Comparison of ENCODE assay signal across 26 cellular contexts in the genomic region with DNA sequence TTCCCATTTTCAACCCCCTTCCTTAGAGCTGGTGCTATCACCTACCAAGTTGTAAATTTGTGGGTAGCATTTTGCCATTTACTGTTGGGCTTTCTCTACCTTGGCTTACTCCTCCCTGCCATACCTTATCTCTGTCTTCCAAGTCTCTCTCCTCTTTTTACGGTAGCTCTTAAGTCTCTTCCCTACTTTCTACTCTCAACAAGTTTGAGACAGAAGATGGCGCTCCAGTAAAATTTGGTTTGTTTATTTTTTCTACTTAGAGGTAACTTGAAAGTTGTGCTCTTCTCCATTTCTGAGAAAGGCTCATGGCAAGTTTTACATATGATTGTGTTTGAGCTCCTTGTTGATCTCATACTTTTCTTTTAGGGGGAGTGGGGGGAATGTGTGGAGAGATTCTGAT.
DNase-seq lines count a peak whose midpoint lies in the region; FAIRE-seq and TF ChIP-seq lines count a peak whose summit lies in the region.
"Had no signal": no experiment of that assay in that cellular context is flagged by ENCODE, and none has a peak within 500 bp of the region (broad histone marks: within the 10 kb centered on the region; RNA-seq: fewer than 3 reads in every experiment).

No MANE protein-coding gene starts in this region.

- no peak overlapping the region for H3K9ac ChIP-seq in neural progenitor cell
- H3K9ac ChIP-seq: SK-N-SH had no signal

- no peaks in the 10 kb centered on the region for H3F3A ChIP-seq in neural progenitor cell (ENCODE audit: low read depth)

- no peaks in the 10 kb centered on the region for H3K36me3 ChIP-seq in neural progenitor cell
- H3K36me3 ChIP-seq: Peyer's patch had no signal

- H3K27ac ChIP-seq in neural progenitor cell (no peak overlapping the region), coronary artery (no peak overlapping the region)
- H3K27ac ChIP-seq: HL-60, Peyer's patch had no signal

- peaks cover 2% of the 10 kb centered on the region for H3K36me3 Mint-ChIP-seq in chondrocyte (ENCODE audit: low read depth)
- no peaks in the 10 kb centered on the region for H3K36me3 Mint-ChIP-seq in neural progenitor cell

- in situ Hi-C loops in KBM-7 (cut with MboI; ENCODE audit: low pct_unique_long_range_greater_than_20kb, low sequenced_read_pairs): no loop called here

- H4K20me1 ChIP-seq in neural progenitor cell (ENCODE audit: low read depth): no peaks in the 10 kb centered on the region

- H3K4me1 Mint-ChIP-seq in chondrocyte (ENCODE audit: low read depth) (peaks cover 10% of the 10 kb centered on the region), neural progenitor cell (no peaks in the 10 kb centered on the region)

- H3K4me3 Mint-ChIP-seq in chondrocyte (ENCODE audit: unreplicated experiment) (no peak overlapping the region), neural progenitor cell (no peak overlapping the region)

- no peak for FAIRE-seq in D721Med (lab: Jason Lieb, UNC)
- FAIRE-seq: GM12892 had no signal

- H3K4me1 ChIP-seq in neural progenitor cell: no peaks in the 10 kb centered on the region
- H3K4me1 ChIP-seq: Peyer's patch had no signal

- H3K27ac Mint-ChIP-seq in chondrocyte (ENCODE audit: unreplicated experiment): no peak overlapping the region
- no peak overlapping the region for H3K27ac Mint-ChIP-seq in neural progenitor cell

- no peak overlapping the region for H2AFZ ChIP-seq in neural progenitor cell (replicated peaks)

- no peak overlapping the region for H3K4me2 ChIP-seq in neural progenitor cell
- H3K4me2 ChIP-seq: SK-N-SH had no signal

- TF ChIP-seq CTCF in D721Med (IDR thresholded peaks at IDR 0.05; ENCODE audit: insufficient read depth, missing control alignments) (peak; percentile 10), chondrocyte (IDR thresholded peaks at IDR 0.05) (peak; percentile 9), neural progenitor cell (IDR thresholded peaks at IDR 0.05) (peak; percentile 33), coronary artery (IDR thresholded peaks at IDR 0.05) (no peak)

- no peaks in the 10 kb centered on the region for H3K9me3 ChIP-seq in neural progenitor cell (ENCODE audit: low read depth)
- H3K9me3 ChIP-seq: SK-N-SH had no signal

- peaks cover 10% of the 10 kb centered on the region for H3K9me3 Mint-ChIP-seq in chondrocyte (ENCODE audit: low read depth)
- H3K9me3 Mint-ChIP-seq in neural progenitor cell: no peaks in the 10 kb centered on the region

- H3K27me3 Mint-ChIP-seq in chondrocyte (ENCODE audit: low read depth) (no peaks in the 10 kb centered on the region), neural progenitor cell (ENCODE audit: insufficient read depth, low read depth) (no peaks in the 10 kb centered on the region)

- H3K4me3 ChIP-seq in neural progenitor cell (no peak overlapping the region), coronary artery (no peak overlapping the region)
- H3K4me3 ChIP-seq: Peyer's patch had no signal

- DNase-seq in D721Med (ENCODE audit: insufficient read length, low spot score): no peak
- DNase-seq in KBM-7: peak; percentile 0
- no peak for DNase-seq in chondrocyte (ENCODE audit: low spot score)
- peak; percentile 13 for DNase-seq in neural progenitor cell (ENCODE audit: low spot score)
- no peak for DNase-seq in NCI-H1436 treated with DMSO at 0.1 percent for 48 hours (lab: John Stamatoyannopoulos, UW)
- DNase-seq in coronary artery (ENCODE audit: low spot score): no peak
- DNase-seq in pons (ENCODE audit: low spot score): no peak
- DNase-seq: 8988T, ACHN, Calu3, DMS153, DND-41, GOT3, Kasumi-1, MV-4-11, NCI-H1105, NCI-H146, NCI-H2029, NCI-H2227 treated with DMSO at 0.1 percent for 48 hours, NCI-H69, Peyer's patch, SHP77 treated with DMSO at 0.1 percent for 48 hours, SK-N-SH, SW 1271 had no signal

- H3K27me3 ChIP-seq in neural progenitor cell: no peaks in the 10 kb centered on the region
- H3K27me3 ChIP-seq: Peyer's patch had no signal

- H3K79me2 ChIP-seq in neural progenitor cell (ENCODE audit: low read depth): no peaks in the 10 kb centered on the region

Comparison
In these comparisons a context has a peak if more than half of its experiments do, and no peak if none do; other contexts are left out.
1. DNase-seq: peak in KBM-7 (single experiment) and neural progenitor cell (single experiment); none in D721Med (single experiment), chondrocyte (single experiment), NCI-H1436 treated with DMSO at 0.1 percent for 48 hours (single experiment), coronary artery (single experiment) and pons (single experiment).